13 cellular contexts compared by ENCODE assay signal in genomic region chr1:32728413-32729077, GRCh38. TPM values are rescaled to one million over a fixed set of nuclear protein-coding genes. Genes with fewer than 3 reads are reported as not detected.
DNase-seq lines count a peak whose midpoint lies in the region; ATAC-seq and TF ChIP-seq lines count a peak whose summit lies in the region.
"Had no signal": no experiment of that assay in that cellular context is flagged by ENCODE, and none has a peak within 500 bp of the region (broad histone marks: within the 10 kb centered on the region; RNA-seq: fewer than 3 reads in every experiment).

No MANE protein-coding gene starts in this region.

- H3K4me1 Mint-ChIP-seq in glutamatergic neuron (ENCODE audit: low read depth, unreplicated experiment): peaks cover 19% of the 10 kb centered on the region
- peaks cover 18% of the 10 kb centered on the region for H3K4me1 Mint-ChIP-seq in activated T-cell treated with anti-CD3 and anti-CD28 coated beads, Interleukin-2, amount 50 U/mL, for 24 hours (ENCODE audit: low read depth)

- no peak for TF ChIP-seq EP300 in SK-N-SH (IDR thresholded peaks at IDR 0.05; ENCODE audit: borderline replicate concordance in 1 of 2, low read depth in 1 of 2, low read length in 1 of 2)

- H3K27me3 Mint-ChIP-seq in glutamatergic neuron (ENCODE audit: unreplicated experiment): peaks cover 19% of the 10 kb centered on the region
- H3K27me3 Mint-ChIP-seq in activated T-cell treated with anti-CD3 and anti-CD28 coated beads, Interleukin-2, amount 50 U/mL, for 24 hours: peaks cover 10% of the 10 kb centered on the region

- no peak overlapping the region for H3K9ac ChIP-seq in SK-N-SH
- H3K9ac ChIP-seq: BLaER1 treated with 17β-estradiol and CSF1 and Interleukin-3, amounts not matched to agents 10 nM and 100 nM had no signal

- no peaks in the 10 kb centered on the region for H3K79me2 ChIP-seq in SK-N-SH (ENCODE audit: insufficient read depth)

- no peaks in the 10 kb centered on the region for H3K36me3 Mint-ChIP-seq in glutamatergic neuron (ENCODE audit: unreplicated experiment)
- H3K36me3 Mint-ChIP-seq in activated T-cell treated with anti-CD3 and anti-CD28 coated beads, Interleukin-2, amount 50 U/mL, for 24 hours (ENCODE audit: low read depth): no peaks in the 10 kb centered on the region
- H3K36me3 Mint-ChIP-seq: CD4-positive, CD25-positive, alpha-beta regulatory T cell had no signal

- TF ChIP-seq RAD21 in SK-N-SH (IDR thresholded peaks at IDR 0.05; ENCODE audit: low read length): no peak

- H3K27ac Mint-ChIP-seq in glutamatergic neuron (ENCODE audit: unreplicated experiment): peak overlapping the region; percentile 89
- H3K27ac Mint-ChIP-seq in activated T-cell treated with anti-CD3 and anti-CD28 coated beads, Interleukin-2, amount 50 U/mL, for 24 hours: no peak overlapping the region
- H3K27ac Mint-ChIP-seq: CD4-positive, CD25-positive, alpha-beta regulatory T cell had no signal

- H4K20me1 ChIP-seq in SK-N-SH (ENCODE audit: insufficient read depth): no peaks in the 10 kb centered on the region
- H4K20me1 ChIP-seq: BLaER1 treated with 17β-estradiol and CSF1 and Interleukin-3, amounts not matched to agents 10 nM and 100 nM had no signal

- H3K9me3 Mint-ChIP-seq in glutamatergic neuron (ENCODE audit: unreplicated experiment): peaks cover 2% of the 10 kb centered on the region
- H3K9me3 Mint-ChIP-seq in activated T-cell treated with anti-CD3 and anti-CD28 coated beads, Interleukin-2, amount 50 U/mL, for 24 hours: no peaks in the 10 kb centered on the region

- no peak overlapping the region for H3K4me2 ChIP-seq in SK-N-SH

- POLR2A ChIA-PET in SK-N-SH (lab: Yijun Ruan, JAX): no interaction called here

- no peak overlapping the region for H3K27ac ChIP-seq in SK-N-SH (ENCODE audit: low read depth in 2 of 2, low read length in 1 of 2)
- H3K27ac ChIP-seq in testis: peak overlapping the region; percentile 34 to 61

- H3K4me3 Mint-ChIP-seq in glutamatergic neuron (ENCODE audit: unreplicated experiment): peak overlapping the region; percentile 58
- H3K4me3 Mint-ChIP-seq in activated T-cell treated with anti-CD3 and anti-CD28 coated beads, Interleukin-2, amount 50 U/mL, for 24 hours: no peak overlapping the region
- H3K4me3 Mint-ChIP-seq: CD4-positive, CD25-positive, alpha-beta regulatory T cell had no signal

- H3K27me3 ChIP-seq in SK-N-SH (ENCODE audit: insufficient read depth): no peaks in the 10 kb centered on the region
- H3K27me3 ChIP-seq in testis: no peaks in the 10 kb centered on the region
- H3K27me3 ChIP-seq: BLaER1 treated with 17β-estradiol and CSF1 and Interleukin-3, amounts not matched to agents 10 nM and 100 nM had no signal

- peaks cover 10 to 16% of the 10 kb centered on the region in 2 experiments; a peak in 3 of 4 replicates for H3K4me1 ChIP-seq in SK-N-SH (ENCODE audit: control insufficient read depth in 1 of 2, insufficient read depth in 2 of 2, low read depth in 1 of 2, low read length in 1 of 2)
- peaks cover 33% of the 10 kb centered on the region for H3K4me1 ChIP-seq in testis

- H3K9me3 ChIP-seq in SK-N-SH: no peaks in the 10 kb centered on the region
- H3K9me3 ChIP-seq in testis: no peaks in the 10 kb centered on the region
- H3K9me3 ChIP-seq: BLaER1 treated with 17β-estradiol and CSF1 and Interleukin-3, amounts not matched to agents 10 nM and 100 nM had no signal

- no peak overlapping the region for H2AFZ ChIP-seq in SK-N-SH (ENCODE audit: low read depth)

- no peak for DNase-seq in SK-N-SH
- peak; percentile 46 for DNase-seq in NCI-H69 (lab: John Stamatoyannopoulos, UW)
- DNase-seq in glutamatergic neuron: no peak
- no peak for DNase-seq in testis
- no peak for DNase-seq in sciatic nerve (ENCODE audit: low spot score)
- no peak for DNase-seq in activated T-cell treated with anti-CD3 and anti-CD28 coated beads, Interleukin-2, amount 50 U/mL, for 24 hours
- DNase-seq: 8988T; ACHN; CD4-positive, CD25-positive, alpha-beta regulatory T cell; GF-D8; HCEC 1CT had no signal

- no peaks in the 10 kb centered on the region for H3K36me3 ChIP-seq in SK-N-SH (replicated peaks in 1 of 2; ENCODE audit: control insufficient read depth in 1 of 2, insufficient read depth in 2 of 2, low read length in 1 of 2)
- no peaks in the 10 kb centered on the region for H3K36me3 ChIP-seq in testis (ENCODE audit: low read depth, missing control alignments)
- H3K36me3 ChIP-seq: BLaER1 treated with 17β-estradiol and CSF1 and Interleukin-3, amounts not matched to agents 10 nM and 100 nM had no signal

- intact Hi-C loops in testis (cut with DNase I; ENCODE audit: low total_unique reads) (no loop called here), sciatic nerve (cut with DNase I) (no loop called here)

- no peaks in the 10 kb centered on the region for H3K9me2 ChIP-seq in SK-N-SH

- WGBS in SK-N-SH (ENCODE audit: low lambda C conversion rate): 84% methylated on average over 7 of the region's 7 CpGs
- 82 to 88% methylated on average over 7 of the region's 7 CpGs for WGBS in testis, 2 donors

- H3K4me3 ChIP-seq in SK-N-SH (ENCODE audit: low read depth in 2 of 2, low read length in 1 of 2) (no peak overlapping the region), testis (no peak overlapping the region)
- H3K4me3 ChIP-seq: BLaER1 treated with 17β-estradiol and CSF1 and Interleukin-3, amounts not matched to agents 10 nM and 100 nM had no signal

- TF ChIP-seq POLR2A in testis (IDR thresholded peaks at IDR 0.05): no peak

- ATAC-seq in SK-N-SH treated with all-trans-retinoic acid at 6 μM for 48 hours: no peak
- ATAC-seq in sciatic nerve: no peak

- H3F3A ChIP-seq in SK-N-SH (replicated peaks; ENCODE audit: insufficient read depth): peaks cover 3% of the 10 kb centered on the region

- CTCF ChIA-PET in SK-N-SH (lab: Yijun Ruan, JAX): interaction anchor here (0.5 to 4.4 kb wide), 8 partner anchors 11 to 255 kb away, joined by 3 to 54 read pairs (median 5); a partner anchor contains a TSS

- TF ChIP-seq CTCF in SK-N-SH (IDR thresholded peaks at IDR 0.05): no peak
- no peak for TF ChIP-seq CTCF in glutamatergic neuron (IDR thresholded peaks at IDR 0.05; ENCODE audit: partially characterized antibody, unreplicated experiment)
- TF ChIP-seq CTCF in testis (IDR thresholded peaks at IDR 0.05): no peak

TF ChIP-seq in SK-N-SH treated with all-trans-retinoic acid at 6 μM for 48 hours, 23 proteins besides CTCF, POLR2A, EP300 and RAD21:
- TF ChIP-seq GLIS3 (CRISPR knock-in tag; IDR thresholded peaks at IDR 0.05) (no peak), ZFP3 (CRISPR knock-in tag; IDR thresholded peaks at IDR 0.05) (peak; percentile 87)

TF ChIP-seq in SK-N-SH, 30 proteins besides CTCF, POLR2A, EP300 and RAD21 (continues in another document):
- TF ChIP-seq USF1 (IDR thresholded peaks at IDR 0.05; ENCODE audit: borderline replicate concordance, low read depth): no peak
- no peak for TF ChIP-seq MEF2A (IDR thresholded peaks at IDR 0.05; ENCODE audit: borderline replicate concordance, low read depth)
- TF ChIP-seq FOXJ3 (CRISPR knock-in tag; IDR thresholded peaks at IDR 0.05): no peak
- TF ChIP-seq IRF3 (IDR thresholded peaks at IDR 0.05; ENCODE audit: low read depth, low read length): no peak
- TF ChIP-seq ELF1 (IDR thresholded peaks at IDR 0.05): no peak
- no peak for TF ChIP-seq YY1 (IDR thresholded peaks at IDR 0.05; ENCODE audit: low read depth)
- TF ChIP-seq REST (IDR thresholded peaks at IDR 0.05; ENCODE audit: low read depth, low read length): no peak
- no peak for TF ChIP-seq NRF1 (IDR thresholded peaks at IDR 0.05; ENCODE audit: low read depth, low read length)

RNA-seq across cellular contexts. Expression of gene SYNC, which starts 26.0 kb away (rescaled TPM):
- polyA plus RNA-seq in SK-N-SH (2012; rRNA removed): 25.6 and 32.0 TPM in 2 replicates
- polyA plus RNA-seq in SK-N-SH (2012; cell fraction: cytosol; rRNA removed): 40.4 and 45.3 TPM in 2 replicates
- 26.0 and 30.2 TPM in 2 replicates for polyA plus RNA-seq in SK-N-SH (2012; cell fraction: nucleus; rRNA removed)
- total RNA-seq in glutamatergic neuron (ENCODE audit: unreplicated experiment): 1.1 TPM
- total RNA-seq in testis: 10 to 100 TPM in 1 of 2 donors, 1 to 10 TPM in 1; 9.0 to 11.8 TPM
- polyA plus RNA-seq in testis (ENCODE audit: insufficient read depth, low read depth, low replicate concordance): 12.4 TPM
- 9.1 TPM for total RNA-seq in sciatic nerve
- total RNA-seq: CD4-positive, CD25-positive, alpha-beta regulatory T cell had no signal
- polyA plus RNA-seq: CD4-positive, CD25-positive, alpha-beta regulatory T cell had no signal

Comparison
In these comparisons a context has a peak if more than half of its experiments do, and no peak if none do; other contexts are left out.
1. H3K27ac ChIP-seq: peak in testis (2 of 2); none in SK-N-SH (0 of 2).